In genomic region chr1:168001213-168001612, GRCh38 we compare ENCODE assay signal across 23 cellular contexts.
DNase-seq lines count a peak whose midpoint lies in the region; ATAC-seq, FAIRE-seq and TF ChIP-seq lines count a peak whose summit lies in the region.
"Had no signal": no experiment of that assay in that cellular context is flagged by ENCODE, and none has a peak within 500 bp of the region (broad histone marks: within the 10 kb centered on the region; RNA-seq: fewer than 3 reads in every experiment).

No MANE protein-coding gene starts in this region.

- FAIRE-seq in D721Med (lab: Jason Lieb, UNC) = peak; percentile 75
- peak; percentile 9 for FAIRE-seq in TTC549 (lab: Jason Lieb, UNC)
- FAIRE-seq: A204.1, GM12892, GM19239 had no signal

- H3K4me3 Mint-ChIP-seq in central memory CD8-positive, alpha-beta T cell = no peak overlapping the region
- H3K4me3 Mint-ChIP-seq: CD14-positive monocyte; CD4-positive, alpha-beta memory T cell; CD4-positive, CD25-positive, alpha-beta regulatory T cell; CD8-positive, alpha-beta memory T cell had no signal

- H3K9ac ChIP-seq in MM.1S (ENCODE audit: low read length) = no peak overlapping the region
- H3K9ac ChIP-seq: BLaER1 had no signal

- H3F3A ChIP-seq in MM.1S (ENCODE audit: insufficient read depth, low read length) = no peaks in the 10 kb centered on the region

- peaks cover 16% of the 10 kb centered on the region for H3K36me3 Mint-ChIP-seq in central memory CD8-positive, alpha-beta T cell (ENCODE audit: insufficient read depth)

- H3K4me1 ChIP-seq in MM.1S (ENCODE audit: low read length) = 0 out of 2 replicates have a peak, but pooled peaks cover 3% of the 10 kb centered on the region
- H3K4me1 ChIP-seq: BE2C, BLaER1 had no signal

- in situ Hi-C loops in GM13977 (cut with MboI; ENCODE audit: low pct_unique_long_range_greater_than_20kb, low sequenced_read_pairs, unreplicated experiment) = no loop called here

- no peaks in the 10 kb centered on the region for H3K79me2 ChIP-seq in MM.1S (ENCODE audit: low read length)

- H3K9me3 ChIP-seq in MM.1S (replicated peaks; ENCODE audit: insufficient read depth, low read length) = no peaks in the 10 kb centered on the region
- H3K9me3 ChIP-seq: BE2C, BLaER1 had no signal

- H3K27me3 Mint-ChIP-seq in central memory CD8-positive, alpha-beta T cell = no peaks in the 10 kb centered on the region
- H3K27me3 Mint-ChIP-seq: CD4-positive, alpha-beta memory T cell; CD4-positive, CD25-positive, alpha-beta regulatory T cell; CD8-positive, alpha-beta memory T cell had no signal

- H3K27ac ChIP-seq in MM.1S (ENCODE audit: low read length) = no peak overlapping the region
- H3K27ac ChIP-seq: BLaER1 had no signal

- TF ChIP-seq CTCF in D721Med (IDR thresholded peaks at IDR 0.05; ENCODE audit: insufficient read depth, missing control alignments) = no peak
- TF ChIP-seq CTCF in MM.1S (IDR thresholded peaks at IDR 0.05; ENCODE audit: low read length) = no peak
- TF ChIP-seq CTCF in GM13977 (IDR thresholded peaks at IDR 0.05; ENCODE audit: extremely low read depth, insufficient read depth, missing control alignments) = no peak

- H3K4me2 ChIP-seq in MM.1S (ENCODE audit: low read depth, low read length) = no peak overlapping the region
- H3K4me2 ChIP-seq: BLaER1 had no signal

- no peak for ATAC-seq in central memory CD8-positive, alpha-beta T cell (replicated peaks; ENCODE audit: extremely low read depth, poor library complexity, severe bottlenecking)
- ATAC-seq: GM12878 had no signal

- H2AFZ ChIP-seq in MM.1S (ENCODE audit: low read length) = no peak overlapping the region

- no peaks in the 10 kb centered on the region for H3K27me3 ChIP-seq in MM.1S (replicated peaks; ENCODE audit: insufficient read depth, low read length)
- H3K27me3 ChIP-seq: BE2C, BLaER1 had no signal

- no peaks in the 10 kb centered on the region for H3K9me3 Mint-ChIP-seq in central memory CD8-positive, alpha-beta T cell
- H3K9me3 Mint-ChIP-seq: CD14-positive monocyte; CD4-positive, CD25-positive, alpha-beta regulatory T cell; CD8-positive, alpha-beta memory T cell had no signal

- H3K36me3 ChIP-seq in MM.1S (replicated peaks; ENCODE audit: insufficient read depth, low read length) = no peaks in the 10 kb centered on the region

- H3K4me3 ChIP-seq in MM.1S (ENCODE audit: low read length) = no peak overlapping the region
- H3K4me3 ChIP-seq: BLaER1, GM12878 had no signal

- no peaks in the 10 kb centered on the region for H4K20me1 ChIP-seq in MM.1S (ENCODE audit: insufficient read depth, low read length)
- H4K20me1 ChIP-seq: BLaER1 had no signal

- DNase-seq in D721Med (ENCODE audit: insufficient read length, low spot score) = no peak
- DNase-seq in central memory CD8-positive, alpha-beta T cell (ENCODE audit: low spot score in 2 of 2) = no peak
- no peak for DNase-seq in MM.1S
- DNase-seq in GM13977 (ENCODE audit: low spot score) = no peak
- DNase-seq: 8988T; ACHN; BE2C; C1 segment of cervical spinal cord; CD4-positive, alpha-beta memory T cell; CD4-positive, CD25-positive, alpha-beta regulatory T cell; CD8-positive, alpha-beta memory T cell; COR-L47; DMS79; DND-41; EL; GDM1 had no signal

- peak overlapping the region; percentile 14 for H3K27ac Mint-ChIP-seq in central memory CD8-positive, alpha-beta T cell (ENCODE audit: low read depth)
- H3K27ac Mint-ChIP-seq: CD14-positive monocyte had no signal

- H3K9me2 ChIP-seq in MM.1S (replicated peaks; ENCODE audit: insufficient read depth, low read length) = no peaks in the 10 kb centered on the region

- H3K4me1 Mint-ChIP-seq in central memory CD8-positive, alpha-beta T cell = no peaks in the 10 kb centered on the region
- H3K4me1 Mint-ChIP-seq: CD14-positive monocyte had no signal
